Comparison of ENCODE assay signal across 11 cellular contexts in genomic region chr7:88226886-88227516, GRCh38. TPM values are rescaled to one million over a fixed set of nuclear protein-coding genes. Genes with fewer than 3 reads are reported as not detected.
DNase-seq lines count a peak whose midpoint lies in the region; ATAC-seq and TF ChIP-seq lines count a peak whose summit lies in the region.
"Had no signal": no experiment of that assay in that cellular context is flagged by ENCODE, and none has a peak within 500 bp of the region (broad histone marks: within the 10 kb centered on the region; RNA-seq: fewer than 3 reads in every experiment).

No MANE protein-coding gene starts in this region.

- H3K4me3 ChIP-seq in choroid plexus epithelial cell (ENCODE audit: low read depth, low read length), result no peak overlapping the region
- H3K4me3 ChIP-seq: right atrium auricular region had no signal

- intact Hi-C loops in Right ventricle myocardium inferior (cut with DNase I), result no loop called here

- DNase-seq in AG08395 (ENCODE audit: low spot score) (peak; percentile 15), M059J (ENCODE audit: low read depth) (peak; percentile 92), choroid plexus epithelial cell (ENCODE audit: low read depth) (peak; percentile 74), lung microvascular endothelial cell (ENCODE audit: low read depth in 2 of 2) (peak; percentile 33 to 71), NCI-H82 treated with DMSO at 0.1 percent for 48 hours (lab: John Stamatoyannopoulos, UW; ENCODE audit: unreplicated experiment) (no peak), NCI-H2227 treated with DMSO at 0.1 percent for 48 hours (lab: John Stamatoyannopoulos, UW) (no peak), Right ventricle myocardium inferior (ENCODE audit: missing footprints) (no peak)
- DNase-seq: activated CD4-positive, alpha-beta memory T cell treated with anti-CD3 and anti-CD28 coated beads, Interleukin-2, amount 10 ng/mL, durations not matched to agents 7 days and 5 days; C1 segment of cervical spinal cord had no signal

- no peak for TF ChIP-seq CTCF in choroid plexus epithelial cell (conservative IDR thresholded peaks at IDR 0.05; ENCODE audit: low read depth, low read length)

- ATAC-seq in HG02884 (IDR thresholded peaks at IDR 0.05; ENCODE audit: unreplicated experiment), result no peak
- ATAC-seq in Right ventricle myocardium inferior, result no peak

RNA-seq across cellular contexts. Expression of gene SRI, which starts 7.2 kb away (rescaled TPM):
- 44.9 and 92.0 TPM in 2 replicates for total RNA-seq in M059J (2014; rRNA removed; shearing (Covaris generic))
- 69.2 and 95.9 TPM in 2 replicates for total RNA-seq in lung microvascular endothelial cell
- 93.6 TPM for total RNA-seq in Right ventricle myocardium inferior

Comparison
In these comparisons a context has a peak if more than half of its experiments do, and no peak if none do; other contexts are left out.
1. DNase-seq: peak in AG08395 (single experiment), M059J (single experiment), choroid plexus epithelial cell (single experiment) and lung microvascular endothelial cell (2 of 2); none in NCI-H82 treated with DMSO at 0.1 percent for 48 hours (single experiment), NCI-H2227 treated with DMSO at 0.1 percent for 48 hours (single experiment) and Right ventricle myocardium inferior (single experiment).